In the genomic region with DNA sequence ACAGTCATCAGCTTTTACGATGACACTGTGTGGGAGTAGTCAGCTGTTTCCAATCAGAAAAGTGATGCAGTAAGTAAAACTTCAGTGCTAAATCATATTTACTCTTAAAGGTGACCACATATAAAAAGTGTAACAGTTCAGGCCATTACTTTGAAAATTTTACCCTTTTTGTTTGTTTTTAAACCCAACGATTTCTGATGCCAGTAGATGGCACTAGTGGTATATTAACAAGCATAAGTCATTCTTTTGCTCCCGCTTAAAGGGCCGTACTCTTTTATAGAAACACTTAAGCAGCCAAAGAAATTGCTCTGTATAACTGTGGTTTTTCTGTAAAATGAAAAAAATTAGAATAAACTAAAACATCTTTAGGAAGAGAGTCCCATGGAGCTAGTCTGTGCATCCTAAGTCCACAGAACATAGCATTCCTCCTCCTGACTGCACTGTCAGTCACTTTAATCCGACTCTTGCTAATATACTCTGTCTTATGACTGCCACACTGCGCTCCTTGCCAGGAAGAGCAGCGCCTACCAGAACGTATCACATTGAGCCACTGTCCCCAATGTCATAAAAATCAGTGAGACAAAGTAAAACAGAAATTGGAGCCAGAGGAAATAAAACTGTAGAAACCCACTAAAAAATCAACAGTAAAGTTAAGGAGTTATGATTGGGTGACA, we compare ENCODE assay signal across 8 cellular contexts. TPM values are rescaled to one million over a fixed set of nuclear protein-coding genes. Genes with fewer than 3 reads are reported as not detected.
DNase-seq lines count a peak whose midpoint lies in the region; ATAC-seq, FAIRE-seq and TF ChIP-seq lines count a peak whose summit lies in the region.

No MANE protein-coding gene starts in this region.

- no peak overlapping the region for H3K4me2 ChIP-seq in K562 (ENCODE audit: insufficient read depth, low read length)

- H3K27ac ChIP-seq in K562 (ENCODE audit: extremely low read depth, low read depth, low read length) = no peak overlapping the region
- H3K27ac ChIP-seq in stomach smooth muscle (ENCODE audit: low read length) = no peak overlapping the region

- H3K9ac ChIP-seq in K562 (ENCODE audit: insufficient read depth in 1 of 2, low read depth in 2 of 2, low read length in 2 of 2) = no peak overlapping the region
- peak overlapping the region in 1 of 2 donors; percentile 11 for H3K9ac ChIP-seq in stomach smooth muscle (ENCODE audit: low read length in 2 of 2)

- H3K27me3 ChIP-seq in K562 (ENCODE audit: control insufficient read depth in 2 of 2, insufficient read depth in 2 of 2, low read length in 2 of 2) (peaks cover 56 to 62% of the 10 kb centered on the region in 2 experiments), stomach smooth muscle (ENCODE audit: control insufficient read depth in 1 of 2, insufficient read depth in 2 of 2, low read length in 2 of 2) (no peaks in the 10 kb centered on the region)

- no peaks in the 10 kb centered on the region for H3K79me2 ChIP-seq in K562 (ENCODE audit: control insufficient read depth, insufficient read depth, low read length)

- no peak overlapping the region for H2AFZ ChIP-seq in K562 (ENCODE audit: low read depth, low read length)

- peak; percentile 74 to 79 for TF ChIP-seq RAD21 in K562 (CRISPR knock-in tag; conservative IDR thresholded peaks at IDR 0.05 in 1 of 2, IDR thresholded peaks at IDR 0.05 in 1 of 2)

- H3K4me1 ChIP-seq in K562 (replicated peaks in 1 of 2; ENCODE audit: control insufficient read depth in 2 of 2, insufficient read depth in 2 of 2, low read length in 2 of 2) (peaks cover 0 to 7% of the 10 kb centered on the region in 2 experiments; a peak in 1 of 5 replicates), stomach smooth muscle (ENCODE audit: control insufficient read depth, insufficient read depth, low read length) (peaks cover 5% of the 10 kb centered on the region)

- peak; percentile 89 for FAIRE-seq in K562 (lab: Jason Lieb, UNC)

- peak; percentile 73 for ATAC-seq in K562

- H3K4me3 ChIP-seq in AG04449 (ENCODE audit: low read depth, low read length) = no peak overlapping the region
- H3K4me3 ChIP-seq in K562 = no peak overlapping the region
- H3K4me3 ChIP-seq in stomach smooth muscle (ENCODE audit: low read length in 2 of 2) = peak overlapping the region; percentile 26 to 62

- CTCF ChIA-PET in AG04449 (lab: Yijun Ruan, JAX) = interaction anchor here (0.6 to 9.4 kb wide), 28 partner anchors 11 to 440 kb away, joined by 3 to 121 read pairs (median 6); partner anchors contain the start of gene CCDC28A
- CTCF ChIA-PET in K562 (lab: Yijun Ruan, JAX; ENCODE audit: low intra/inter-chr PET ratio) = interaction anchor here (0.6 kb wide), 1 partner anchor 143 kb away, joined by 3 read pairs; no protein-coding TSS in a partner anchor

- H3K36me3 ChIP-seq in K562 (ENCODE audit: control insufficient read depth, insufficient read depth, low read length) (no peaks in the 10 kb centered on the region), stomach smooth muscle (ENCODE audit: control insufficient read depth in 2 of 2, insufficient read depth in 2 of 2, low read length in 2 of 2) (no peaks in the 10 kb centered on the region)

- no peaks in the 10 kb centered on the region for H4K20me1 ChIP-seq in K562 (replicated peaks; ENCODE audit: control insufficient read depth, insufficient read depth, low read length)

- H3K9me3 ChIP-seq in K562 (replicated peaks; ENCODE audit: control insufficient read depth, insufficient read depth, low read depth, low read length) (no peaks in the 10 kb centered on the region), stomach smooth muscle (ENCODE audit: control insufficient read depth in 2 of 2, low read length in 2 of 2) (no peaks in the 10 kb centered on the region)

- no peak for TF ChIP-seq EP300 in K562 (IDR thresholded peaks at IDR 0.05; ENCODE audit: low read length)

- DNase-seq in AG04449 (ENCODE audit: low read depth, low spot score) = peak; percentile 24
- DNase-seq in GM13977 (ENCODE audit: low spot score) = peak; percentile 78
- peak; percentile 12 for DNase-seq in NCI-H2196 treated with DMSO at 0.1 percent for 48 hours (lab: John Stamatoyannopoulos, UW; ENCODE audit: unreplicated experiment)
- DNase-seq in K562 (ENCODE audit: extremely low read depth in 1 of 4, low spot score in 3 of 4) = peak; percentile 33 to 46 (median 40)
- peak; percentile 83 for DNase-seq in inferior parietal cortex (ENCODE audit: extremely low spot score)
- no peak for DNase-seq in COLO829 (ENCODE audit: low spot score)
- DNase-seq in mucosa of gallbladder (ENCODE audit: low spot score) = no peak

- 4% methylated on average over 8 of the region's 8 CpGs for WGBS in K562 (ENCODE audit: insufficient coverage, low coverage, missing lambda C conversion rate)

- H3K9me1 ChIP-seq in K562 (ENCODE audit: control insufficient read depth, insufficient read depth, low read length) = no peaks in the 10 kb centered on the region

- POLR2A ChIA-PET in AG04449 (lab: Yijun Ruan, JAX) = no interaction called here
- POLR2A ChIA-PET in K562 (lab: Yijun Ruan, JAX) = interaction anchor here (2.2 kb wide), 1 partner anchor 15 kb away, joined by 9 read pairs; no protein-coding TSS in a partner anchor

- intact Hi-C loops in K562 (cut with micrococcal nuclease) = loop anchor here (1.0 to 10.0 kb wide), 5 partner anchors 80 to 936 kb away; no protein-coding TSS in a partner anchor

- TF ChIP-seq CTCF in AG04449 (IDR thresholded peaks at IDR 0.05; ENCODE audit: insufficient read depth, low read length, missing control alignments) (peak; percentile 27), GM13977 (IDR thresholded peaks at IDR 0.05; ENCODE audit: extremely low read depth, insufficient read depth, missing control alignments) (peak; percentile 58), K562 (IDR thresholded peaks at IDR 0.05 in 2 of 3, conservative IDR thresholded peaks at IDR 0.05 in 1 of 3; ENCODE audit: insufficient read depth in 2 of 3, low read depth in 1 of 3, low read length in 3 of 3) (peak; percentile 45 to 82 (median 45); a peak in 4 of 6 replicates)

- in situ Hi-C loops in GM13977 (cut with MboI; ENCODE audit: low pct_unique_long_range_greater_than_20kb, low sequenced_read_pairs, unreplicated experiment) = no loop called here
- in situ Hi-C loops in K562 (cut with MboI) = no loop called here

- TF ChIP-seq POLR2A in K562 (conservative IDR thresholded peaks at IDR 0.05) = no peak

- BruUV-seq in K562 (replicated peaks; lab: Mats Ljungman, UMichigan) = no TSS peak

TF ChIP-seq in K562, 482 proteins besides CTCF, POLR2A, EP300 and RAD21 (continues in another document):
- TF ChIP-seq PKNOX1 (IDR thresholded peaks at IDR 0.05) (peak; percentile 39; the same call in 1 of the 2 replicates), ZFP36 (IDR thresholded peaks at IDR 0.05; ENCODE audit: low read depth, low read length, partially characterized antibody) (no peak), NCOA2 (IDR thresholded peaks at IDR 0.05; ENCODE audit: partially characterized antibody in 2 of 2) (no peak), ZNF436 (CRISPR knock-in tag; IDR thresholded peaks at IDR 0.05) (no peak)

RNA-seq across cellular contexts. Expression of gene HEBP2, which starts 25.1 kb away (rescaled TPM):
- total RNA-seq in K562 (2011; cell fraction: chromatin; rRNA removed; ENCODE audit: low replicate concordance) = 3.8 and 7.0 TPM in 2 replicates
- 2.6 and 2.8 TPM in 2 replicates for total RNA-seq in K562 (2011; cell fraction: nucleolus; rRNA removed)
- 5.9 and 6.8 TPM in 2 replicates for total RNA-seq in K562 (2011; cell fraction: nucleoplasm; rRNA removed)
- total RNA-seq in K562 (2014; rRNA removed) = 62.9 and 64.7 TPM in 2 replicates
- 38.8 and 40.8 TPM in 2 replicates for total RNA-seq in K562 (2014; rRNA removed; fragmentation: Illumina TruSeq; extraction: Trizol)
- total RNA-seq in K562 (2015; rRNA removed; fragmentation: Illumina TruSeq; extraction: Trizol) = 17.0 and 17.9 TPM in 2 replicates
- total RNA-seq in K562 (2021) = 63.7 and 64.7 TPM in 2 replicates
- polyA plus RNA-seq in K562 (2011; rRNA removed) = 30.9 and 36.9 TPM in 2 replicates
- 7.4 and 33.2 TPM in 2 replicates for polyA plus RNA-seq in K562 (2011; cell fraction: cytosol; rRNA removed)
- 7.2 and 7.6 TPM in 2 replicates for polyA plus RNA-seq in K562 (2011; cell fraction: nucleus; rRNA removed)
- polyA plus RNA-seq in K562 (2012) = 44.8 and 49.3 TPM in 2 replicates
- polyA plus RNA-seq in K562 (2014; fragmentation: Illumina TruSeq; extraction: Trizol) = 11.6 and 12.4 TPM in 2 replicates
- polyA plus RNA-seq in K562 (2014; fragmentation: Nextera tagmentation; extraction: Ambion mirVana) = 10 to 100 TPM in 1 of 2 experiments, 1 to 10 TPM in 1; 8.5 to 14.5 TPM
- polyA plus RNA-seq in K562 (2014; rRNA removed) = 45.4 and 46.6 TPM in 2 replicates
- 6.0 and 7.6 TPM in 2 replicates for polyA minus RNA-seq in K562 (2011; rRNA and poly(A)+ RNA removed)
- 2.9 and 6.4 TPM in 2 replicates for polyA minus RNA-seq in K562 (2011; cell fraction: cytosol; rRNA and poly(A)+ RNA removed)
- polyA minus RNA-seq in K562 (2011; cell fraction: nucleus; rRNA and poly(A)+ RNA removed) = 2.3 and 4.7 TPM in 2 replicates
- 93.7 TPM for total RNA-seq in mucosa of gallbladder

RNA-seq across cellular contexts. Expression of gene SMIM28, which starts 51.4 kb away (rescaled TPM):
- not detected in 2 replicates for total RNA-seq in K562 (2011; cell fraction: chromatin; rRNA removed; ENCODE audit: low replicate concordance)
- not detected in 2 replicates for total RNA-seq in K562 (2011; cell fraction: nucleolus; rRNA removed)
- not detected in 2 replicates for total RNA-seq in K562 (2011; cell fraction: nucleoplasm; rRNA removed)
- not detected in 2 replicates for total RNA-seq in K562 (2014; rRNA removed)
- not detected in 2 replicates for total RNA-seq in K562 (2014; rRNA removed; fragmentation: Illumina TruSeq; extraction: Trizol)
- not detected in 2 replicates for total RNA-seq in K562 (2015; rRNA removed; fragmentation: Illumina TruSeq; extraction: Trizol)
- not detected in 2 replicates for total RNA-seq in K562 (2021)
- polyA plus RNA-seq in K562 (2011; rRNA removed) = not detected in 2 replicates
- not detected in 2 replicates for polyA plus RNA-seq in K562 (2011; cell fraction: cytosol; rRNA removed)
- polyA plus RNA-seq in K562 (2011; cell fraction: nucleus; rRNA removed) = not detected in 2 replicates
- not detected in 2 replicates for polyA plus RNA-seq in K562 (2012)
- not detected in 2 replicates for polyA plus RNA-seq in K562 (2014; fragmentation: Illumina TruSeq; extraction: Trizol)
- polyA plus RNA-seq in K562 (2014; fragmentation: Nextera tagmentation; extraction: Ambion mirVana) = not detected
- not detected in 2 replicates for polyA plus RNA-seq in K562 (2014; rRNA removed)
- not detected in 2 replicates for polyA minus RNA-seq in K562 (2011; rRNA and poly(A)+ RNA removed)
- not detected in 2 replicates for polyA minus RNA-seq in K562 (2011; cell fraction: cytosol; rRNA and poly(A)+ RNA removed)
- not detected in 2 replicates for polyA minus RNA-seq in K562 (2011; cell fraction: nucleus; rRNA and poly(A)+ RNA removed)
- total RNA-seq in mucosa of gallbladder = not detected

Comparison
In these comparisons a context has a peak if more than half of its experiments do, and no peak if none do; other contexts are left out.
1. DNase-seq: peak in AG04449 (single experiment), GM13977 (single experiment), NCI-H2196 treated with DMSO at 0.1 percent for 48 hours (single experiment), K562 (4 of 4) and inferior parietal cortex (single experiment); none in COLO829 (single experiment) and mucosa of gallbladder (single experiment).
2. H3K4me3 ChIP-seq: peak in stomach smooth muscle (2 of 2); none in AG04449 (single experiment) and K562 (single experiment).
3. Peak in every context shown above with its lines, with median percentiles within 50 percentile points of each other: CTCF ChIP-seq.